19 cellular contexts compared by ENCODE assay signal in genomic region chr2:65402780-65403528, GRCh38. TPM values are rescaled to one million over a fixed set of nuclear protein-coding genes. Genes with fewer than 3 reads are reported as not detected.
A peak's percentile ranks its signal among the peaks of the same experiment; 100 is the strongest.
DNase-seq lines count a peak whose midpoint lies in the region; ATAC-seq lines count a peak whose summit lies in the region.
"Had no signal": no experiment of that assay in that cellular context is flagged by ENCODE, and none has a peak within 500 bp of the region (broad histone marks: within the 10 kb centered on the region; RNA-seq: fewer than 3 reads in every experiment).

No MANE protein-coding gene starts in this region.

- no peak overlapping the region for H2AFZ ChIP-seq in mesenchymal stem cell (ENCODE audit: low read depth, low read length)

- H2BK12ac ChIP-seq in mesenchymal stem cell (ENCODE audit: low read length in 2 of 2), result no peak overlapping the region

- no peak for ATAC-seq in GM18861 (IDR thresholded peaks at IDR 0.05; ENCODE audit: unreplicated experiment)
- ATAC-seq: Panc1 had no signal

- H3K4me2 ChIP-seq in mesenchymal stem cell (ENCODE audit: low read length, poor library complexity, severe bottlenecking), result no peak overlapping the region

- H3K23ac ChIP-seq in mesenchymal stem cell (ENCODE audit: low read length in 2 of 2), result no peak overlapping the region

- H3K79me1 ChIP-seq in mesenchymal stem cell (replicated peaks; ENCODE audit: low read length, poor library complexity, severe bottlenecking), result peaks cover 21% of the 10 kb centered on the region

- peak overlapping the region; percentile 81 for H3K9ac ChIP-seq in mesenchymal stem cell (ENCODE audit: low read length)

- H4K8ac ChIP-seq in mesenchymal stem cell (ENCODE audit: low read length), result no peak overlapping the region

- no peaks in the 10 kb centered on the region for H3K36me3 ChIP-seq in KOPT-K1 (ENCODE audit: insufficient read depth, low read length)
- H3K36me3 ChIP-seq in mesenchymal stem cell (ENCODE audit: control insufficient read depth in 1 of 2, insufficient read depth in 2 of 2, low read depth in 1 of 2, low read length in 2 of 2), result peaks cover 3 to 4% of the 10 kb centered on the region in 2 experiments
- H3K36me3 ChIP-seq: thoracic aorta had no signal

- WGBS in mesenchymal stem cell, result 89% methylated on average over 8 of the region's 8 CpGs

- peak; percentile 56 to 59 for DNase-seq in AML-193 (lab: John Stamatoyannopoulos, UW)
- DNase-seq in fibroblast of gingiva (ENCODE audit: low read depth), result peak; percentile 88
- no peak for DNase-seq in mesenchymal stem cell
- no peak for DNase-seq in glomerular visceral epithelial cell (ENCODE audit: extremely low spot score)
- DNase-seq in islet precursor cell, result no peak
- DNase-seq: activated B cell treated with CpG ODN at 0.5 μM for 24 hours; activated CD4-positive, alpha-beta memory T cell treated with anti-CD3 and anti-CD28 coated beads, Interleukin-2, amount 10 ng/mL, durations not matched to agents 7 days and 5 days; activated naive CD4-positive, alpha-beta T cell treated with anti-CD3 and anti-CD28 coated beads for 36 hours; activated T-cell treated with anti-CD3 and anti-CD28 coated beads, Interleukin-2, amount 50 U/mL, for 24 hours; endodermal cell; GF-D8; left cardiac atrium; NCI-H146; NCI-H748 treated with DMSO at 0.1 percent for 48 hours; T-helper 2 cell had no signal

- no peak overlapping the region for H3K18ac ChIP-seq in mesenchymal stem cell (ENCODE audit: low read depth in 1 of 2, low read length in 2 of 2)

- no peaks in the 10 kb centered on the region for H3K27me3 ChIP-seq in mesenchymal stem cell (ENCODE audit: control insufficient read depth in 1 of 2, insufficient read depth in 1 of 2, low read length in 2 of 2)

- H2BK5ac ChIP-seq in mesenchymal stem cell (ENCODE audit: low read depth, low read length, poor library complexity, severe bottlenecking), result no peak overlapping the region

- H3K14ac ChIP-seq in mesenchymal stem cell (ENCODE audit: low read length in 2 of 2), result no peak overlapping the region

- no peak overlapping the region for H4K91ac ChIP-seq in mesenchymal stem cell (ENCODE audit: low read length)

- no peak overlapping the region for H2AK5ac ChIP-seq in mesenchymal stem cell (ENCODE audit: low read length, severe bottlenecking)

- no peak overlapping the region for H2BK120ac ChIP-seq in mesenchymal stem cell (ENCODE audit: low read depth, low read length)

- peak overlapping the region in 1 of 2 experiments; percentile 55 for H3K4me3 ChIP-seq in mesenchymal stem cell (ENCODE audit: insufficient read depth in 1 of 2, low read depth in 1 of 2, low read length in 2 of 2)
- H3K4me3 ChIP-seq: thoracic aorta had no signal

- H3K4ac ChIP-seq in mesenchymal stem cell (ENCODE audit: low read depth in 1 of 2, low read length in 2 of 2), result no peak overlapping the region

- peaks cover 10% of the 10 kb centered on the region for H3K4me1 ChIP-seq in mesenchymal stem cell (ENCODE audit: control insufficient read depth, insufficient read depth, low read depth, low read length)

- H3K27ac ChIP-seq in KOPT-K1 (ENCODE audit: low read depth, low read length, poor library complexity, severe bottlenecking) (peak overlapping the region; percentile 20), mesenchymal stem cell (ENCODE audit: low read length, poor library complexity, severe bottlenecking) (no peak overlapping the region)
- H3K27ac ChIP-seq: thoracic aorta had no signal

- H3K9me3 ChIP-seq in KOPT-K1 (ENCODE audit: insufficient read depth, low read length, poor library complexity, severe bottlenecking) (no peaks in the 10 kb centered on the region), mesenchymal stem cell (ENCODE audit: control insufficient read depth, low read length) (no peaks in the 10 kb centered on the region)
- H3K9me3 ChIP-seq: thoracic aorta had no signal

- H2BK15ac ChIP-seq in mesenchymal stem cell (ENCODE audit: low read depth, poor library complexity, severe bottlenecking), result no peak overlapping the region

RNA-seq across cellular contexts. Expression of gene SPRED2, which starts 29.4 kb away (rescaled TPM):
- polyA plus RNA-seq in mesenchymal stem cell (2013, experiment 1 of 2), result 47.3 TPM
- polyA plus RNA-seq in mesenchymal stem cell (2013, experiment 2 of 2), result 45.9 TPM

Comparison
In these comparisons a context has a peak if more than half of its experiments do, and no peak if none do; other contexts are left out.
1. DNase-seq: peak in AML-193 (2 of 2) and fibroblast of gingiva (single experiment); none in mesenchymal stem cell (single experiment), glomerular visceral epithelial cell (single experiment) and islet precursor cell (single experiment).